In genomic region chr2:28608829-28609400, GRCh38 we compare ENCODE assay signal across 17 cellular contexts.
DNase-seq lines count a peak whose midpoint lies in the region; ATAC-seq, FAIRE-seq and TF ChIP-seq lines count a peak whose summit lies in the region.
"Had no signal": no experiment of that assay in that cellular context is flagged by ENCODE, and none has a peak within 500 bp of the region (broad histone marks: within the 10 kb centered on the region; RNA-seq: fewer than 3 reads in every experiment).

No MANE protein-coding gene starts in this region.

- no peaks in the 10 kb centered on the region for H3K9me3 ChIP-seq in ascending aorta
- H3K9me3 ChIP-seq: BLaER1, thyroid gland had no signal

- H3K36me3 ChIP-seq in ascending aorta = no peaks in the 10 kb centered on the region
- H3K36me3 ChIP-seq: BLaER1, thyroid gland had no signal

- no peak overlapping the region for H3K4me3 Mint-ChIP-seq in activated T-cell treated with anti-CD3 and anti-CD28 coated beads, Interleukin-2, amount 50 U/mL, for 72 hours
- no peak overlapping the region for H3K4me3 Mint-ChIP-seq in activated T-cell treated with anti-CD3 and anti-CD28 coated beads, Interleukin-2, amount 50 U/mL, for 4 hours
- H3K4me3 Mint-ChIP-seq: activated CD4-positive, alpha-beta memory T cell treated with anti-CD3 and anti-CD28 coated beads, Interleukin-2, amount 10 ng/mL, durations not matched to agents 7 days and 5 days; endodermal cell had no signal

- H3K9me3 Mint-ChIP-seq in activated T-cell treated with anti-CD3 and anti-CD28 coated beads, Interleukin-2, amount 50 U/mL, for 72 hours = no peaks in the 10 kb centered on the region
- H3K9me3 Mint-ChIP-seq in activated T-cell treated with anti-CD3 and anti-CD28 coated beads, Interleukin-2, amount 50 U/mL, for 4 hours = no peaks in the 10 kb centered on the region
- H3K9me3 Mint-ChIP-seq: activated CD4-positive, alpha-beta memory T cell treated with anti-CD3 and anti-CD28 coated beads, Interleukin-2, amount 10 ng/mL, durations not matched to agents 7 days and 5 days; endodermal cell had no signal

- no peak for TF ChIP-seq CTCF in ascending aorta (IDR thresholded peaks at IDR 0.05)

- no peaks in the 10 kb centered on the region for H3K27me3 ChIP-seq in ascending aorta
- H3K27me3 ChIP-seq: BLaER1, thyroid gland had no signal

- peaks cover 21% of the 10 kb centered on the region for H3K4me1 Mint-ChIP-seq in activated T-cell treated with anti-CD3 and anti-CD28 coated beads, Interleukin-2, amount 50 U/mL, for 72 hours (ENCODE audit: low read depth)
- peaks cover 24% of the 10 kb centered on the region for H3K4me1 Mint-ChIP-seq in activated T-cell treated with anti-CD3 and anti-CD28 coated beads, Interleukin-2, amount 50 U/mL, for 4 hours (ENCODE audit: low read depth)

- peak overlapping the region; percentile 13 for H3K27ac Mint-ChIP-seq in activated T-cell treated with anti-CD3 and anti-CD28 coated beads, Interleukin-2, amount 50 U/mL, for 72 hours
- H3K27ac Mint-ChIP-seq: activated CD4-positive, alpha-beta memory T cell treated with anti-CD3 and anti-CD28 coated beads, Interleukin-2, amount 10 ng/mL, durations not matched to agents 7 days and 5 days; endodermal cell had no signal

- FAIRE-seq in urothelium cell line (lab: Jason Lieb, UNC) = no peak

- no peak for ATAC-seq in activated T-cell treated with anti-CD3 and anti-CD28 coated beads, Interleukin-2, amount 50 U/mL, for 72 hours (replicated peaks in 1 of 2)
- no peak for ATAC-seq in activated T-cell treated with anti-CD3 and anti-CD28 coated beads, Interleukin-2, amount 50 U/mL, for 4 hours
- ATAC-seq in left cardiac atrium = no peak

- H3K27ac ChIP-seq in ascending aorta (peak overlapping the region; percentile 74 to 77), temporal lobe (ENCODE audit: low read depth, low read length) (peak overlapping the region; percentile 5)
- H3K27ac ChIP-seq: BLaER1, skin epidermis, thyroid gland, VCaP had no signal

- no peak for DNase-seq in activated T-cell treated with anti-CD3 and anti-CD28 coated beads, Interleukin-2, amount 50 U/mL, for 72 hours
- no peak for DNase-seq in activated T-cell treated with anti-CD3 and anti-CD28 coated beads, Interleukin-2, amount 50 U/mL, for 4 hours
- DNase-seq in ascending aorta (ENCODE audit: low spot score in 2 of 2) = no peak
- peak; percentile 1 for DNase-seq in left cardiac atrium
- DNase-seq in urothelium cell line (ENCODE audit: low spot score) = no peak
- no peak for DNase-seq in AG08396 (ENCODE audit: low spot score)
- DNase-seq in germinal center (ENCODE audit: low spot score) = no peak
- DNase-seq: activated CD4-positive, alpha-beta memory T cell treated with anti-CD3 and anti-CD28 coated beads, Interleukin-2, amount 10 ng/mL, durations not matched to agents 7 days and 5 days; activated T-cell treated with anti-CD3 and anti-CD28 coated beads, Interleukin-2, amount 50 U/mL, for 48 hours; DMS79 treated with DMSO at 0.1 percent for 48 hours; endodermal cell; NCI-H1436; thyroid gland had no signal

- H3K27me3 Mint-ChIP-seq in activated T-cell treated with anti-CD3 and anti-CD28 coated beads, Interleukin-2, amount 50 U/mL, for 72 hours (ENCODE audit: low read depth) = no peaks in the 10 kb centered on the region
- H3K27me3 Mint-ChIP-seq in activated T-cell treated with anti-CD3 and anti-CD28 coated beads, Interleukin-2, amount 50 U/mL, for 4 hours (ENCODE audit: low read depth) = no peaks in the 10 kb centered on the region
- H3K27me3 Mint-ChIP-seq: activated CD4-positive, alpha-beta memory T cell treated with anti-CD3 and anti-CD28 coated beads, Interleukin-2, amount 10 ng/mL, durations not matched to agents 7 days and 5 days had no signal

- no peaks in the 10 kb centered on the region for H3K36me3 Mint-ChIP-seq in activated T-cell treated with anti-CD3 and anti-CD28 coated beads, Interleukin-2, amount 50 U/mL, for 72 hours (ENCODE audit: insufficient read depth in 2 of 2)
- no peaks in the 10 kb centered on the region for H3K36me3 Mint-ChIP-seq in activated T-cell treated with anti-CD3 and anti-CD28 coated beads, Interleukin-2, amount 50 U/mL, for 4 hours (ENCODE audit: insufficient read depth)

- H3K4me1 ChIP-seq in ascending aorta = peaks cover 0 to 21% of the 10 kb centered on the region in 2 donors
- H3K4me1 ChIP-seq: BLaER1 had no signal

- H3K4me3 ChIP-seq in ascending aorta = no peak overlapping the region
- H3K4me3 ChIP-seq: BLaER1, skin epidermis, thyroid gland had no signal

- intact Hi-C loops in ascending aorta (cut with DNase I) (no loop called here), left cardiac atrium (cut with DNase I) (no loop called here)
